ENCODE assay signal across 2 cellular contexts in the genomic region with DNA sequence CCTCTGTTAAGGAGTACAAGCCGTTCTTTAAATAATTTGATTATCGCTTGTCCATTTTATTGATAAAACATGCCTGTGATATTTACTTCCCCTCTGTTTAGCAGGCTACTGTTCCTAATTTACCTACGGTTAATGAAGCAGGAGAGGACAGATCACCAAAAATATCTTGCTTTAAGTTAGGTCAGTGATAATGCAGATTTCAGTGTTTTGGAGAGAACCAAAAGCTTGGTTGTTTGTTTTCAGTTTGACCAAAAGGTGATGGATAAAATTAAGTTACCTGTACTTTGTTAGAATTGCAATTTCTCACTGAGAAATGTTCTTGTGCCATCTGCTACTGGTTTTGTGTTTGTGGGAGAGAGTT.
TF ChIP-seq lines count a peak whose summit lies in the region.

No MANE protein-coding gene starts in this region.

TF ChIP-seq in SK-N-SH, 30 proteins besides CTCF, POLR2A, EP300 and RAD21 (continued from another document):
- TF ChIP-seq, protein P1, sequence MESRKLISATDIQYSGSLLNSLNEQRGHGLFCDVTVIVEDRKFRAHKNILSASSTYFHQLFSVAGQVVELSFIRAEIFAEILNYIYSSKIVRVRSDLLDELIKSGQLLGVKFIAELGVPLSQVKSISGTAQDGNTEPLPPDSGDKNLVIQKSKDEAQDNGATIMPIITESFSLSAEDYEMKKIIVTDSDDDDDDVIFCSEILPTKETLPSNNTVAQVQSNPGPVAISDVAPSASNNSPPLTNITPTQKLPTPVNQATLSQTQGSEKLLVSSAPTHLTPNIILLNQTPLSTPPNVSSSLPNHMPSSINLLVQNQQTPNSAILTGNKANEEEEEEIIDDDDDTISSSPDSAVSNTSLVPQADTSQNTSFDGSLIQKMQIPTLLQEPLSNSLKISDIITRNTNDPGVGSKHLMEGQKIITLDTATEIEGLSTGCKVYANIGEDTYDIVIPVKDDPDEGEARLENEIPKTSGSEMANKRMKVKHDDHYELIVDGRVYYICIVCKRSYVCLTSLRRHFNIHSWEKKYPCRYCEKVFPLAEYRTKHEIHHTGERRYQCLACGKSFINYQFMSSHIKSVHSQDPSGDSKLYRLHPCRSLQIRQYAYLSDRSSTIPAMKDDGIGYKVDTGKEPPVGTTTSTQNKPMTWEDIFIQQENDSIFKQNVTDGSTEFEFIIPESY (IDR thresholded peaks at IDR 0.05; ENCODE audit: borderline replicate concordance, low read depth) = no peak
- TF ChIP-seq MXI1 (IDR thresholded peaks at IDR 0.05; ENCODE audit: low read depth, low read length) (no peak), TAF1 (IDR thresholded peaks at IDR 0.05; ENCODE audit: borderline replicate concordance, low read depth, low read length) (no peak), CHD2 (IDR thresholded peaks at IDR 0.05; ENCODE audit: low read length, partially characterized antibody) (no peak), ELF1 (IDR thresholded peaks at IDR 0.05) (no peak), GABPA (IDR thresholded peaks at IDR 0.05; ENCODE audit: low read depth) (no peak)
- TF ChIP-seq, protein P2, sequence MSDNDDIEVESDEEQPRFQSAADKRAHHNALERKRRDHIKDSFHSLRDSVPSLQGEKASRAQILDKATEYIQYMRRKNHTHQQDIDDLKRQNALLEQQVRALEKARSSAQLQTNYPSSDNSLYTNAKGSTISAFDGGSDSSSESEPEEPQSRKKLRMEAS (IDR thresholded peaks at IDR 0.05; ENCODE audit: low read depth) = no peak

TF ChIP-seq in SK-N-SH treated with all-trans-retinoic acid at 6 μM for 48 hours, 23 proteins besides CTCF, POLR2A, EP300 and RAD21 (continued from another document):
- TF ChIP-seq, protein P3, sequence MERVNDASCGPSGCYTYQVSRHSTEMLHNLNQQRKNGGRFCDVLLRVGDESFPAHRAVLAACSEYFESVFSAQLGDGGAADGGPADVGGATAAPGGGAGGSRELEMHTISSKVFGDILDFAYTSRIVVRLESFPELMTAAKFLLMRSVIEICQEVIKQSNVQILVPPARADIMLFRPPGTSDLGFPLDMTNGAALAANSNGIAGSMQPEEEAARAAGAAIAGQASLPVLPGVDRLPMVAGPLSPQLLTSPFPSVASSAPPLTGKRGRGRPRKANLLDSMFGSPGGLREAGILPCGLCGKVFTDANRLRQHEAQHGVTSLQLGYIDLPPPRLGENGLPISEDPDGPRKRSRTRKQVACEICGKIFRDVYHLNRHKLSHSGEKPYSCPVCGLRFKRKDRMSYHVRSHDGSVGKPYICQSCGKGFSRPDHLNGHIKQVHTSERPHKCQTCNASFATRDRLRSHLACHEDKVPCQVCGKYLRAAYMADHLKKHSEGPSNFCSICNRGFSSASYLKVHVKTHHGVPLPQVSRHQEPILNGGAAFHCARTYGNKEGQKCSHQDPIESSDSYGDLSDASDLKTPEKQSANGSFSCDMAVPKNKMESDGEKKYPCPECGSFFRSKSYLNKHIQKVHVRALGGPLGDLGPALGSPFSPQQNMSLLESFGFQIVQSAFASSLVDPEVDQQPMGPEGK (CRISPR knock-in tag; IDR thresholded peaks at IDR 0.05; ENCODE audit: borderline replicate concordance) = no peak
- TF ChIP-seq OSR1 (CRISPR knock-in tag; IDR thresholded peaks at IDR 0.05) = no peak
- no peak for TF ChIP-seq CSDC2 (CRISPR knock-in tag; IDR thresholded peaks at IDR 0.05)
- TF ChIP-seq, protein P4, sequence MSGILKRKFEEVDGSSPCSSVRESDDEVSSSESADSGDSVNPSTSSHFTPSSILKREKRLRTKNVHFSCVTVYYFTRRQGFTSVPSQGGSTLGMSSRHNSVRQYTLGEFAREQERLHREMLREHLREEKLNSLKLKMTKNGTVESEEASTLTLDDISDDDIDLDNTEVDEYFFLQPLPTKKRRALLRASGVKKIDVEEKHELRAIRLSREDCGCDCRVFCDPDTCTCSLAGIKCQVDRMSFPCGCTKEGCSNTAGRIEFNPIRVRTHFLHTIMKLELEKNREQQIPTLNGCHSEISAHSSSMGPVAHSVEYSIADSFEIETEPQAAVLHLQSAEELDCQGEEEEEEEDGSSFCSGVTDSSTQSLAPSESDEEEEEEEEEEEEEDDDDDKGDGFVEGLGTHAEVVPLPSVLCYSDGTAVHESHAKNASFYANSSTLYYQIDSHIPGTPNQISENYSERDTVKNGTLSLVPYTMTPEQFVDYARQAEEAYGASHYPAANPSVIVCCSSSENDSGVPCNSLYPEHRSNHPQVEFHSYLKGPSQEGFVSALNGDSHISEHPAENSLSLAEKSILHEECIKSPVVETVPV (CRISPR knock-in tag; IDR thresholded peaks at IDR 0.05) = no peak
- TF ChIP-seq ZNF565 (CRISPR knock-in tag; conservative IDR thresholded peaks at IDR 0.05; ENCODE audit: low read depth) = no peak
- TF ChIP-seq, protein P5, sequence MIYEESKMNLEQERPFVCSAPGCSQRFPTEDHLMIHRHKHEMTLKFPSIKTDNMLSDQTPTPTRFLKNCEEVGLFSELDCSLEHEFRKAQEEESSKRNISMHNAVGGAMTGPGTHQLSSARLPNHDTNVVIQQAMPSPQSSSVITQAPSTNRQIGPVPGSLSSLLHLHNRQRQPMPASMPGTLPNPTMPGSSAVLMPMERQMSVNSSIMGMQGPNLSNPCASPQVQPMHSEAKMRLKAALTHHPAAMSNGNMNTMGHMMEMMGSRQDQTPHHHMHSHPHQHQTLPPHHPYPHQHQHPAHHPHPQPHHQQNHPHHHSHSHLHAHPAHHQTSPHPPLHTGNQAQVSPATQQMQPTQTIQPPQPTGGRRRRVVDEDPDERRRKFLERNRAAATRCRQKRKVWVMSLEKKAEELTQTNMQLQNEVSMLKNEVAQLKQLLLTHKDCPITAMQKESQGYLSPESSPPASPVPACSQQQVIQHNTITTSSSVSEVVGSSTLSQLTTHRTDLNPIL (CRISPR knock-in tag; IDR thresholded peaks at IDR 0.05; ENCODE audit: low read depth) = no peak
- no peak for TF ChIP-seq ESRRG (CRISPR knock-in tag; IDR thresholded peaks at IDR 0.05)
- TF ChIP-seq ARNTL (CRISPR knock-in tag; IDR thresholded peaks at IDR 0.05; ENCODE audit: borderline replicate concordance, low read depth) = no peak
- no peak for TF ChIP-seq ISL1 (CRISPR knock-in tag; IDR thresholded peaks at IDR 0.05)
- TF ChIP-seq PPARA (CRISPR knock-in tag; IDR thresholded peaks at IDR 0.05; ENCODE audit: borderline replicate concordance) = no peak
